In the genomic region with DNA sequence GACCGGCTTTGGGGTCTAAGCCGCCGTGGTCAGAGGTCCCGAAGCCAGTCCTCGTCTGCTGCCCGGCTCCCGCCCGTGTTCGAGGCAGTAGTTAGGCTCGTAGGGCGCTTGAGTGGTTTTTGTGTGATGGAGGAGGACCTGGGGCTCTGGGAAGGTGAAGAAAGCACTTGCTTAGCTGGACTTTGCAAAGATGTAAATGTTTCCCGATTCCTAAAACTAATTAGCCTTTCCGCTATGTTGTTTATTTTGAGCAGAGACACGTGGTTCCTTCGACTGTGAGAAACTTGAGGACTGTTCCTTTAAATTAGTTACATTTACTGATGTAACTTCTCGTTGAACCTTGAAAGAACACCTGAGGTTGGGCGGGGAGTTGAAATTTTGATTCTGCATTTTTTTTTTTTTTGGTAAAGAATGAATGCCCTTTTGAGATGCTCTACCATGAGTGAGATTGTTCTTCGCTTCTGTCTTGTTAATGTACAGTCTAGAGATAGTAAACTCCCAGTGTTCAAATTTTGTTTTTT, we compare ENCODE assay signal across 1 cellular context.
TF ChIP-seq lines count a peak whose summit lies in the region.

No MANE protein-coding gene starts in this region.

TF ChIP-seq in IMR-90, 13 proteins besides CTCF, POLR2A, EP300 and RAD21 (continued from another document):
- no peak for TF ChIP-seq FOS (IDR thresholded peaks at IDR 0.05; ENCODE audit: low read depth, low read length)
- no peak for TF ChIP-seq RCOR1 (IDR thresholded peaks at IDR 0.05; ENCODE audit: insufficient replicate concordance, low read length)
- TF ChIP-seq MAFK (IDR thresholded peaks at IDR 0.05; ENCODE audit: low read depth, low read length) = no peak
- TF ChIP-seq, protein P1, sequence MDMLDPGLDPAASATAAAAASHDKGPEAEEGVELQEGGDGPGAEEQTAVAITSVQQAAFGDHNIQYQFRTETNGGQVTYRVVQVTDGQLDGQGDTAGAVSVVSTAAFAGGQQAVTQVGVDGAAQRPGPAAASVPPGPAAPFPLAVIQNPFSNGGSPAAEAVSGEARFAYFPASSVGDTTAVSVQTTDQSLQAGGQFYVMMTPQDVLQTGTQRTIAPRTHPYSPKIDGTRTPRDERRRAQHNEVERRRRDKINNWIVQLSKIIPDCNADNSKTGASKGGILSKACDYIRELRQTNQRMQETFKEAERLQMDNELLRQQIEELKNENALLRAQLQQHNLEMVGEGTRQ (IDR thresholded peaks at IDR 0.05; ENCODE audit: low read depth, low read length) = no peak
- TF ChIP-seq BHLHE40 (IDR thresholded peaks at IDR 0.05; ENCODE audit: low read depth, low read length) = no peak
- TF ChIP-seq SMC3 (IDR thresholded peaks at IDR 0.05; ENCODE audit: low read depth, low read length) = no peak
- no peak for TF ChIP-seq CHD1 (IDR thresholded peaks at IDR 0.05; ENCODE audit: low read depth, low read length)
- TF ChIP-seq MAZ (IDR thresholded peaks at IDR 0.05; ENCODE audit: borderline replicate concordance, low read depth, low read length) = no peak
- TF ChIP-seq CEBPB (IDR thresholded peaks at IDR 0.05; ENCODE audit: low read depth, low read length) = no peak
- TF ChIP-seq NFE2L2 (IDR thresholded peaks at IDR 0.05; ENCODE audit: low read depth, low read length) = no peak
